26 cellular contexts compared by ENCODE assay signal in the genomic region with DNA sequence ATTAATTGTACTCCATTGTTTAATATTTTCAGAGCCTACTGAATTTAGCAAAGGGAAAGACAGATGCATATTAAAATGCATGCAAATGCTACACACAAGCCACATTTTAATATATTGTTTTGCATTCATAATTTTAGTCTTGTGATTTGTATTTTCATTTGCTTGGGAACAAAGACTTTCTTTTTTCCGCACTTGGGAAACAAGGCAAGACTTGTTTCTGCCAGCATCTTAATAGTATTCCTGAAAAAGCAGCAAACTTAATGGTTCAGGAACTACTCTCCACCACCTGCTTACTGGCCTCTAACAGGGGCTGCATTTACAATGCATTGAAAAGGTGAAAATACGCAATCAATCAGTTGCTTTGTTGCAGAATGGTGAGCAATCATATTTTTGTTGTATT.
A peak's percentile ranks its signal among the peaks of the same experiment; 100 is the strongest.
DNase-seq lines count a peak whose midpoint lies in the region; ATAC-seq and TF ChIP-seq lines count a peak whose summit lies in the region.
"Had no signal": no experiment of that assay in that cellular context is flagged by ENCODE, and none has a peak within 500 bp of the region (broad histone marks: within the 10 kb centered on the region; RNA-seq: fewer than 3 reads in every experiment).

No MANE protein-coding gene starts in this region.

- H3K27me3 Mint-ChIP-seq in Calu3 (ENCODE audit: unreplicated experiment), result no peaks in the 10 kb centered on the region
- H3K27me3 Mint-ChIP-seq: activated CD4-positive, alpha-beta memory T cell treated with anti-CD3 and anti-CD28 coated beads, Interleukin-2, amount 10 ng/mL, durations not matched to agents 7 days and 5 days; naive thymus-derived CD4-positive, alpha-beta T cell had no signal

- H3K9me3 ChIP-seq in suprapubic skin, result no peaks in the 10 kb centered on the region
- H3K9me3 ChIP-seq in adrenal gland (replicated peaks in 1 of 3), result no peaks in the 10 kb centered on the region
- no peaks in the 10 kb centered on the region for H3K9me3 ChIP-seq in left lung
- H3K9me3 ChIP-seq: body of pancreas, psoas muscle, SJCRH30 had no signal

- H3K27ac ChIP-seq in suprapubic skin (peak overlapping the region; percentile 24), adrenal gland (no peak overlapping the region), left lung (no peak overlapping the region)
- H3K27ac ChIP-seq: body of pancreas, C4-2B, psoas muscle, SJCRH30 had no signal

- H3K36me3 Mint-ChIP-seq in Calu3 (ENCODE audit: insufficient read depth, unreplicated experiment), result no peaks in the 10 kb centered on the region

- ATAC-seq in SK-N-SH treated with all-trans-retinoic acid at 6 μM for 48 hours (peak; percentile 34; the same call in 2 of the 3 replicates), left colon (no peak), left lung (no peak)
- ATAC-seq: body of pancreas; naive thymus-derived CD4-positive, alpha-beta T cell; psoas muscle had no signal

- peak; percentile 94 to 96 for DNase-seq in NCI-H526 (lab: John Stamatoyannopoulos, UW)
- DNase-seq in left kidney (ENCODE audit: low read depth, low spot score), result peak; percentile 31
- no peak for DNase-seq in suprapubic skin (ENCODE audit: low spot score in 2 of 2)
- DNase-seq in adrenal gland, result no peak
- no peak for DNase-seq in Calu3
- no peak for DNase-seq in left colon
- DNase-seq in left lung, result no peak
- DNase-seq: activated CD4-positive, alpha-beta memory T cell treated with anti-CD3 and anti-CD28 coated beads, Interleukin-2, amount 10 ng/mL, durations not matched to agents 7 days and 5 days; activated CD8-positive, alpha-beta memory T cell treated with anti-CD3 and anti-CD28 coated beads, Interleukin-2, amount 50 U/mL, for 48 hours; activated naive CD4-positive, alpha-beta T cell treated with Interleukin-2 at 50 U/mL for 16 hours; body of pancreas; DMS79; Karpas-422; midbrain; naive thymus-derived CD4-positive, alpha-beta T cell; NCI-H1436; NCI-H2081 treated with DMSO at 0.1 percent for 48 hours; NCI-H345; NCI-H774; nucleus accumbens; psoas muscle; SJCRH30; stimulated activated naive CD4-positive, alpha-beta T cell had no signal

- no peaks in the 10 kb centered on the region for H3K4me1 Mint-ChIP-seq in Calu3 (ENCODE audit: low read depth, unreplicated experiment)
- H3K4me1 Mint-ChIP-seq: activated CD4-positive, alpha-beta memory T cell treated with anti-CD3 and anti-CD28 coated beads, Interleukin-2, amount 10 ng/mL, durations not matched to agents 7 days and 5 days had no signal

- H3K27ac Mint-ChIP-seq in Calu3 (ENCODE audit: unreplicated experiment), result no peak overlapping the region
- H3K27ac Mint-ChIP-seq: activated CD4-positive, alpha-beta memory T cell treated with anti-CD3 and anti-CD28 coated beads, Interleukin-2, amount 10 ng/mL, durations not matched to agents 7 days and 5 days; activated T-helper 1 cell treated with anti-CD3 and anti-CD28 coated beads, Interleukin-12 subunit alpha, Interleukin-12 subunit beta, Interleukin-2, Interleukin-4 antibody, amounts not matched to agents 30 ng/mL and 10 ng/mL and 1 ng/mL, durations not matched to agents 14 hours and 24 hours and 36 hours had no signal

- no peak for TF ChIP-seq EP300 in suprapubic skin (IDR thresholded peaks at IDR 0.05)

- no TSS peak for BruUV-seq in Calu3 (replicated peaks; lab: Mats Ljungman, UMichigan)

- intact Hi-C loops in adrenal gland (cut with DNase I) (no loop called here), Calu3 (cut with micrococcal nuclease; ENCODE audit: unreplicated experiment) (no loop called here), left colon (cut with DNase I, micrococcal nuclease) (no loop called here), left lung (cut with DNase I) (no loop called here)

- peaks cover 4% of the 10 kb centered on the region for H3K4me1 ChIP-seq in suprapubic skin
- H3K4me1 ChIP-seq in adrenal gland (replicated peaks in 1 of 2), result no peaks in the 10 kb centered on the region
- no peaks in the 10 kb centered on the region for H3K4me1 ChIP-seq in left lung
- H3K4me1 ChIP-seq: body of pancreas, psoas muscle had no signal

- TF ChIP-seq POLR2A in suprapubic skin (IDR thresholded peaks at IDR 0.05), result no peak
- no peak for TF ChIP-seq POLR2A in adrenal gland (IDR thresholded peaks at IDR 0.05)

- no peaks in the 10 kb centered on the region for H3K9me3 Mint-ChIP-seq in Calu3 (ENCODE audit: low read depth, unreplicated experiment)
- H3K9me3 Mint-ChIP-seq: activated T-helper 1 cell treated with anti-CD3 and anti-CD28 coated beads, Interleukin-12 subunit alpha, Interleukin-12 subunit beta, Interleukin-2, Interleukin-4 antibody, amounts not matched to agents 30 ng/mL and 10 ng/mL and 1 ng/mL, durations not matched to agents 14 hours and 24 hours and 36 hours had no signal

- H3K27me3 ChIP-seq in suprapubic skin (no peaks in the 10 kb centered on the region), adrenal gland (no peaks in the 10 kb centered on the region), left lung (no peaks in the 10 kb centered on the region)
- H3K27me3 ChIP-seq: body of pancreas, SJCRH30 had no signal

- H3K36me3 ChIP-seq in suprapubic skin (no peaks in the 10 kb centered on the region), adrenal gland (replicated peaks in 1 of 2) (no peaks in the 10 kb centered on the region), left lung (no peaks in the 10 kb centered on the region)
- H3K36me3 ChIP-seq: SJCRH30 had no signal

- no peak overlapping the region for H3K4me3 ChIP-seq in suprapubic skin
- no peak overlapping the region for H3K4me3 ChIP-seq in adrenal gland
- H3K4me3 ChIP-seq in left lung, result no peak overlapping the region
- H3K4me3 ChIP-seq: body of pancreas, psoas muscle, SJCRH30 had no signal

- TF ChIP-seq CTCF in suprapubic skin (IDR thresholded peaks at IDR 0.05), result no peak
- TF ChIP-seq CTCF in adrenal gland (IDR thresholded peaks at IDR 0.05), result no peak
- TF ChIP-seq CTCF in Calu3 (IDR thresholded peaks at IDR 0.05; ENCODE audit: unreplicated experiment), result no peak
- TF ChIP-seq CTCF in left lung (IDR thresholded peaks at IDR 0.05), result no peak

- WGBS in suprapubic skin, result 87% methylated on average over 2 of the region's 2 CpGs
- 94 to 96% (median 96%) methylated on average over 2 of the region's 2 CpGs for WGBS in adrenal gland, 4 donors

- CTCF ChIA-PET in Calu3 (lab: Charles Lee), result interaction anchor here (0.6 kb wide), 1 partner anchor 143 kb away, joined by 3 read pairs; no protein-coding TSS in a partner anchor

- no peak overlapping the region for H3K4me3 Mint-ChIP-seq in Calu3 (ENCODE audit: low read depth, unreplicated experiment)
- H3K4me3 Mint-ChIP-seq: activated CD4-positive, alpha-beta memory T cell treated with anti-CD3 and anti-CD28 coated beads, Interleukin-2, amount 10 ng/mL, durations not matched to agents 7 days and 5 days; activated T-helper 1 cell treated with anti-CD3 and anti-CD28 coated beads, Interleukin-12 subunit alpha, Interleukin-12 subunit beta, Interleukin-2, Interleukin-4 antibody, amounts not matched to agents 30 ng/mL and 10 ng/mL and 1 ng/mL, durations not matched to agents 14 hours and 24 hours and 36 hours; naive thymus-derived CD4-positive, alpha-beta T cell had no signal

TF ChIP-seq in SK-N-SH treated with all-trans-retinoic acid at 6 μM for 48 hours, 23 proteins besides CTCF, POLR2A, EP300 and RAD21 (continues in another document):
- TF ChIP-seq, protein P1, sequence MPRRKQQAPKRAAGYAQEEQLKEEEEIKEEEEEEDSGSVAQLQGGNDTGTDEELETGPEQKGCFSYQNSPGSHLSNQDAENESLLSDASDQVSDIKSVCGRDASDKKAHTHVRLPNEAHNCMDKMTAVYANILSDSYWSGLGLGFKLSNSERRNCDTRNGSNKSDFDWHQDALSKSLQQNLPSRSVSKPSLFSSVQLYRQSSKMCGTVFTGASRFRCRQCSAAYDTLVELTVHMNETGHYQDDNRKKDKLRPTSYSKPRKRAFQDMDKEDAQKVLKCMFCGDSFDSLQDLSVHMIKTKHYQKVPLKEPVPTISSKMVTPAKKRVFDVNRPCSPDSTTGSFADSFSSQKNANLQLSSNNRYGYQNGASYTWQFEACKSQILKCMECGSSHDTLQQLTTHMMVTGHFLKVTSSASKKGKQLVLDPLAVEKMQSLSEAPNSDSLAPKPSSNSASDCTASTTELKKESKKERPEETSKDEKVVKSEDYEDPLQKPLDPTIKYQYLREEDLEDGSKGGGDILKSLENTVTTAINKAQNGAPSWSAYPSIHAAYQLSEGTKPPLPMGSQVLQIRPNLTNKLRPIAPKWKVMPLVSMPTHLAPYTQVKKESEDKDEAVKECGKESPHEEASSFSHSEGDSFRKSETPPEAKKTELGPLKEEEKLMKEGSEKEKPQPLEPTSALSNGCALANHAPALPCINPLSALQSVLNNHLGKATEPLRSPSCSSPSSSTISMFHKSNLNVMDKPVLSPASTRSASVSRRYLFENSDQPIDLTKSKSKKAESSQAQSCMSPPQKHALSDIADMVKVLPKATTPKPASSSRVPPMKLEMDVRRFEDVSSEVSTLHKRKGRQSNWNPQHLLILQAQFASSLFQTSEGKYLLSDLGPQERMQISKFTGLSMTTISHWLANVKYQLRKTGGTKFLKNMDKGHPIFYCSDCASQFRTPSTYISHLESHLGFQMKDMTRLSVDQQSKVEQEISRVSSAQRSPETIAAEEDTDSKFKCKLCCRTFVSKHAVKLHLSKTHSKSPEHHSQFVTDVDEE (CRISPR knock-in tag; IDR thresholded peaks at IDR 0.05), result no peak
- TF ChIP-seq SNAI2 (CRISPR knock-in tag; IDR thresholded peaks at IDR 0.05), result no peak
- TF ChIP-seq, protein P2, sequence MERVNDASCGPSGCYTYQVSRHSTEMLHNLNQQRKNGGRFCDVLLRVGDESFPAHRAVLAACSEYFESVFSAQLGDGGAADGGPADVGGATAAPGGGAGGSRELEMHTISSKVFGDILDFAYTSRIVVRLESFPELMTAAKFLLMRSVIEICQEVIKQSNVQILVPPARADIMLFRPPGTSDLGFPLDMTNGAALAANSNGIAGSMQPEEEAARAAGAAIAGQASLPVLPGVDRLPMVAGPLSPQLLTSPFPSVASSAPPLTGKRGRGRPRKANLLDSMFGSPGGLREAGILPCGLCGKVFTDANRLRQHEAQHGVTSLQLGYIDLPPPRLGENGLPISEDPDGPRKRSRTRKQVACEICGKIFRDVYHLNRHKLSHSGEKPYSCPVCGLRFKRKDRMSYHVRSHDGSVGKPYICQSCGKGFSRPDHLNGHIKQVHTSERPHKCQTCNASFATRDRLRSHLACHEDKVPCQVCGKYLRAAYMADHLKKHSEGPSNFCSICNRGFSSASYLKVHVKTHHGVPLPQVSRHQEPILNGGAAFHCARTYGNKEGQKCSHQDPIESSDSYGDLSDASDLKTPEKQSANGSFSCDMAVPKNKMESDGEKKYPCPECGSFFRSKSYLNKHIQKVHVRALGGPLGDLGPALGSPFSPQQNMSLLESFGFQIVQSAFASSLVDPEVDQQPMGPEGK (CRISPR knock-in tag; IDR thresholded peaks at IDR 0.05; ENCODE audit: borderline replicate concordance), result no peak

Comparison
In these comparisons a context has a peak if more than half of its experiments do, and no peak if none do; other contexts are left out.
1. DNase-seq: peak in NCI-H526 (2 of 2) and left kidney (single experiment); none in suprapubic skin (0 of 2), adrenal gland (0 of 7), Calu3 (single experiment), left colon (0 of 2) and left lung (0 of 2).